Comparison of ENCODE assay signal across 8 cellular contexts in the genomic region with DNA sequence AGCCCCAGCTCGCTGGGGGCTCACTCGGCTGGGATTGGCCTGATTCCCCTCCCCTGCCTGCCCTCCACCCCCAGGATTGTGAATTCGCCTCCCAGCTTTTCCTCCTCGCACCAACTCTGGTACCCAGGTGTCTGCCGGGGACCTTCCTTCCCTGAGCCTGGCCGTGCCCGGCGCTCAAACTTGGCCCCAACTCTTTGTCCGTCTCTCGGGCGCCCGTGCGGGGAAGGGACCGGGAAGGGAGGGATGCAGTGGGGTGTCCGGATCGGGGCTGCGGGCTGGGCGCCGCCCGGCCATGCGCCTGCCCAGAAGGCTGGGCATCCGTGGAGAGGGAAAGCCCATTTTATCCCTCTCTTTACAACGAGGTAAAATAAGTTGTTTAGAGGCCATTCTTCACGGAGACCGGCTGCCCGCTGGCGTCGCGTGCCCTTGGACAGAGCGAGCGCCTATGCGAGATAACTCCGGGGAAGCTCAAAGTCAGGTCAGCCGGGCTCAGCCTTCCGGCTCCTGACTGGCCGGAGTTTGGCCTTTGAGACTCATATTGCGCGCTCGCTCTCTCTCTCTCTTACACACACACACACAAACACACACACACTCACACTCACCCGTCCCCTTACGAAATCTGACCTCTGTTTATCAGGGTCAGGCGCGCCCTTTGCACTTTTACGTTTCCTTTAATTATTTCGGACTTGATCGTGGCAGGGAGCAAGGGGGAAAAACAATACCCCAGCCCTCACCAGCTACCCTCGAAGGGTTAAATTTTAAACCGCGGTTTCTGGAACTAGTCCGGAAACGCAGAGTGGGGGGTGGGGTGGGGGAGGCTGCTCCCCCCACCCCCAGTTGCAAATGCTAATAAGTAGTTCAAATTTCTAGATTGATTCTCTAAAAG. TPM values are rescaled to one million over a fixed set of nuclear protein-coding genes. Genes with fewer than 3 reads are reported as not detected.
A peak's percentile ranks its signal among the peaks of the same experiment; 100 is the strongest.
DNase-seq lines count a peak whose midpoint lies in the region; ATAC-seq and TF ChIP-seq lines count a peak whose summit lies in the region.

No MANE protein-coding gene starts in this region.

- no peak for TF ChIP-seq CTCF in lung (IDR thresholded peaks at IDR 0.05; ENCODE audit: control extremely low read depth, extremely low read depth)
- TF ChIP-seq CTCF in stomach (IDR thresholded peaks at IDR 0.05), result no peak

- no peaks in the 10 kb centered on the region for H3K9me3 Mint-ChIP-seq in T-helper 2 cell treated with Interferon-gamma antibody and Interleukin-4, amounts not matched to agents 5 μg/mL and 100 μg/mL, for 36 hours

- ATAC-seq in lung (ENCODE audit: insufficient read depth, low FRiP score), result peak; percentile 12
- no peak for ATAC-seq in GM21515 (IDR thresholded peaks at IDR 0.05; ENCODE audit: unreplicated experiment)

- TF ChIP-seq POLR2A in stomach (IDR thresholded peaks at IDR 0.05), result no peak

- H3K27me3 ChIP-seq in duodenal mucosa (ENCODE audit: control insufficient read depth in 1 of 2, insufficient read depth in 2 of 2, low read length in 2 of 2), result no peaks in the 10 kb centered on the region
- no peaks in the 10 kb centered on the region for H3K27me3 ChIP-seq in lung (ENCODE audit: control insufficient read depth, insufficient read depth)
- no peaks in the 10 kb centered on the region for H3K27me3 ChIP-seq in stomach

- H3K4me1 ChIP-seq in duodenal mucosa (ENCODE audit: control insufficient read depth in 1 of 2, insufficient read depth in 2 of 2, low read length in 2 of 2), result peaks cover 10 to 11% of the 10 kb centered on the region in 2 donors
- peaks cover 0 to 2% of the 10 kb centered on the region in 2 donors for H3K4me1 ChIP-seq in lung (ENCODE audit: control insufficient read depth in 2 of 2, insufficient read depth in 2 of 2, low read length in 2 of 2)
- peaks cover 9 to 32% (median 13%) of the 10 kb centered on the region in 4 donors for H3K4me1 ChIP-seq in stomach

- H3K9ac ChIP-seq in duodenal mucosa (ENCODE audit: low read depth in 1 of 2, low read length in 2 of 2), result peak overlapping the region; percentile 78 to 85

- H3K27ac ChIP-seq in duodenal mucosa (ENCODE audit: low read depth, low read length), result peak overlapping the region; percentile 83
- H3K27ac ChIP-seq in lung (ENCODE audit: low read depth in 1 of 2, low read length in 1 of 2), result peak overlapping the region; percentile 88
- peak overlapping the region; percentile 94 to 99 (median 96) for H3K27ac ChIP-seq in stomach

- peak overlapping the region; percentile 87 for H3K4me3 Mint-ChIP-seq in T-helper 2 cell treated with Interferon-gamma antibody and Interleukin-4, amounts not matched to agents 5 μg/mL and 100 μg/mL, for 36 hours

- H3K4me1 Mint-ChIP-seq in T-helper 2 cell treated with Interferon-gamma antibody and Interleukin-4, amounts not matched to agents 5 μg/mL and 100 μg/mL, for 36 hours (ENCODE audit: low read depth), result peaks cover 41% of the 10 kb centered on the region

- TF ChIP-seq EP300 in stomach (IDR thresholded peaks at IDR 0.05), result no peak

- 1% methylated on average over 51 of the region's 51 CpGs for WGBS in lung, 2 donors
- WGBS in stomach, 5 donors, result 0 to 1% (median 1%) methylated on average over 46 to 51 of the region's 51 CpGs

- H3K36me3 Mint-ChIP-seq in T-helper 2 cell treated with Interferon-gamma antibody and Interleukin-4, amounts not matched to agents 5 μg/mL and 100 μg/mL, for 36 hours (ENCODE audit: low read depth), result peaks cover 26% of the 10 kb centered on the region

- peak; percentile 35 for DNase-seq in NCI-H2196 (lab: John Stamatoyannopoulos, UW; ENCODE audit: unreplicated experiment)
- no peak for DNase-seq in NCI-H2196 treated with DMSO at 0.1 percent for 48 hours (lab: John Stamatoyannopoulos, UW; ENCODE audit: unreplicated experiment)
- DNase-seq in T-helper 2 cell treated with Interferon-gamma antibody and Interleukin-4, amounts not matched to agents 5 μg/mL and 100 μg/mL, for 36 hours (ENCODE audit: low spot score), result peak; percentile 30
- peak; percentile 57 for DNase-seq in lung (ENCODE audit: low spot score)
- DNase-seq in stomach, result peak; percentile 72
- no peak for DNase-seq in NOMO-1 treated with dmso at 0.1 percent for 144 hours (lab: John Stamatoyannopoulos, UW; ENCODE audit: unreplicated experiment)

- peak overlapping the region; percentile 68 for H3K27ac Mint-ChIP-seq in T-helper 2 cell treated with Interferon-gamma antibody and Interleukin-4, amounts not matched to agents 5 μg/mL and 100 μg/mL, for 36 hours

- H3K36me3 ChIP-seq in duodenal mucosa (ENCODE audit: control insufficient read depth in 1 of 2, insufficient read depth in 2 of 2, low read length in 2 of 2) (no peaks in the 10 kb centered on the region), lung (ENCODE audit: control insufficient read depth in 2 of 2, insufficient read depth in 2 of 2, low read length in 2 of 2) (no peaks in the 10 kb centered on the region), stomach (no peaks in the 10 kb centered on the region)

- H3K4me3 ChIP-seq in duodenal mucosa (ENCODE audit: low read depth in 1 of 2, low read length in 2 of 2) (peak overlapping the region; percentile 85 to 90), lung (peak overlapping the region; percentile 73), stomach (peak overlapping the region; percentile 81 to 89 (median 82))

- peaks cover 5% of the 10 kb centered on the region for H3K27me3 Mint-ChIP-seq in T-helper 2 cell treated with Interferon-gamma antibody and Interleukin-4, amounts not matched to agents 5 μg/mL and 100 μg/mL, for 36 hours (ENCODE audit: low read depth)

- H3K9me3 ChIP-seq in duodenal mucosa (ENCODE audit: control insufficient read depth in 1 of 2, low read length in 2 of 2) (no peaks in the 10 kb centered on the region), lung (ENCODE audit: control insufficient read depth in 2 of 2, insufficient read depth in 1 of 2, low read length in 1 of 2) (no peaks in the 10 kb centered on the region), stomach (no peaks in the 10 kb centered on the region)

- intact Hi-C loops in stomach (cut with DNase I; ENCODE audit: low total_unique reads), result loop anchor here (10.0 kb wide), 1 partner anchor 1097 kb away; no protein-coding TSS in a partner anchor

RNA-seq across cellular contexts. Expression of a gene that starts 0.8 kb away (rescaled TPM):
- total RNA-seq in lung, result 10 to 100 TPM; 49.2 to 66.8 TPM
- polyA plus RNA-seq in lung, result 10 to 100 TPM in 1 of 2 donors, 1 to 10 TPM in 1; 7.0 to 11.0 TPM
- total RNA-seq in stomach, result 100 to 1,000 TPM in 1 of 5 donors, 10 to 100 TPM in 4; 11.9 to 159 (median 16.7) TPM
- 10 to 100 TPM in 2 of 3 donors, 1 to 10 TPM in 1; 7.5 to 11.3 (median 10.1) TPM for polyA plus RNA-seq in stomach

Comparison
In these comparisons a context has a peak if more than half of its experiments do, and no peak if none do; other contexts are left out.
1. DNase-seq: peak in NCI-H2196 (single experiment), T-helper 2 cell treated with Interferon-gamma antibody and Interleukin-4, amounts not matched to agents 5 μg/mL and 100 μg/mL, for 36 hours (single experiment), lung (single experiment) and stomach (single experiment); none in NCI-H2196 treated with DMSO at 0.1 percent for 48 hours (single experiment) and NOMO-1 treated with dmso at 0.1 percent for 144 hours (single experiment).
2. Peak in every context shown above with its lines, with median percentiles within 50 percentile points of each other: H3K27ac ChIP-seq and H3K4me3 ChIP-seq.